ENCODE assay signal across 4 cellular contexts in the genomic region with DNA sequence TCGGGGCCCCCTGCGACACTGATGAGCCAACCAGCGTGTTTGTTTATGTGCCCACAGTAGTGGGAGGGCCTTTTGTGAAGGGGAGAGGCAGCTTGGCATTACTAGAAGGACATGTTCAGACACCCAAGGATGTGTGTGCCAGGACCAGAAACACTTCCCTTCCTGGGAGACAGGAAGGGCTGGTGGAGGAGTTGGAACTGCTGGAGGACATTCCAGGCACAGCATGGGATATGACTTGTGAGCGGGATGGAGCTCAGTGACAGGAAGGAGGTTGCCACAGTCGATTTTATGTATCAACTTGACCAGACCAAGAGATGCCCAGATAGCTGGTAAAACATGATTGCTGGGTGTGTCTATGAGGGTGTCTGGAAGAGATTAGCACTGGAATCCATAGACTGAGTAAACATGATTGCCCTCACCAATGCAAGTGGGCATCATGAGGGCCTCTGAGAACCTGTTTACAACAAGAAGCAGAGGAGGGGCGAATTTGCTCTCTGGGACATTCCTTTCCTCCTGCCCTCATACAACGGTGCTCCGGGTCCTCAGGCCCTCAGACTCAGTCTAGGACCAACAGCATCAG.
TF ChIP-seq lines count a peak whose summit lies in the region.

No MANE protein-coding gene starts in this region.

TF ChIP-seq in SK-N-SH, 30 proteins besides CTCF, POLR2A, EP300 and RAD21 (continues in another document):
- TF ChIP-seq GABPA (IDR thresholded peaks at IDR 0.05; ENCODE audit: low read depth) (no peak), NRF1 (IDR thresholded peaks at IDR 0.05; ENCODE audit: low read depth, low read length) (no peak), SIN3A (IDR thresholded peaks at IDR 0.05; ENCODE audit: borderline replicate concordance, low read depth, low read length) (no peak), IRF3 (IDR thresholded peaks at IDR 0.05; ENCODE audit: low read depth, low read length) (no peak), GATA2 (CRISPR knock-in tag; IDR thresholded peaks at IDR 0.05) (no peak), NFIC (IDR thresholded peaks at IDR 0.05; ENCODE audit: borderline replicate concordance) (no peak), POLR2AphosphoS5 (IDR thresholded peaks at IDR 0.05; ENCODE audit: low read depth, low read length) (no peak), SMC3 (IDR thresholded peaks at IDR 0.05; ENCODE audit: low read depth, low read length) (no peak), ELF1 (IDR thresholded peaks at IDR 0.05) (no peak), FOSL2 (IDR thresholded peaks at IDR 0.05; ENCODE audit: borderline replicate concordance, low read depth) (no peak), RCOR1 (IDR thresholded peaks at IDR 0.05; ENCODE audit: low read length) (no peak), TCF12 (IDR thresholded peaks at IDR 0.05) (no peak)
- TF ChIP-seq, protein P1, sequence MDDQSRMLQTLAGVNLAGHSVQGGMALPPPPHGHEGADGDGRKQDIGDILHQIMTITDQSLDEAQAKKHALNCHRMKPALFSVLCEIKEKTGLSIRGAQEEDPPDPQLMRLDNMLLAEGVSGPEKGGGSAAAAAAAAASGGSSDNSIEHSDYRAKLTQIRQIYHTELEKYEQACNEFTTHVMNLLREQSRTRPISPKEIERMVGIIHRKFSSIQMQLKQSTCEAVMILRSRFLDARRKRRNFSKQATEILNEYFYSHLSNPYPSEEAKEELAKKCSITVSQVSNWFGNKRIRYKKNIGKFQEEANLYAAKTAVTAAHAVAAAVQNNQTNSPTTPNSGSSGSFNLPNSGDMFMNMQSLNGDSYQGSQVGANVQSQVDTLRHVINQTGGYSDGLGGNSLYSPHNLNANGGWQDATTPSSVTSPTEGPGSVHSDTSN (IDR thresholded peaks at IDR 0.05): no peak

TF ChIP-seq in SK-N-SH treated with all-trans-retinoic acid at 6 μM for 48 hours, 23 proteins besides CTCF, POLR2A, EP300 and RAD21:
- TF ChIP-seq BACH2 (CRISPR knock-in tag; IDR thresholded peaks at IDR 0.05; ENCODE audit: borderline replicate concordance): no peak
- no peak for TF ChIP-seq ZNF8 (CRISPR knock-in tag; IDR thresholded peaks at IDR 0.05)
- TF ChIP-seq ZFP3 (CRISPR knock-in tag; IDR thresholded peaks at IDR 0.05): no peak
- TF ChIP-seq, protein P2, sequence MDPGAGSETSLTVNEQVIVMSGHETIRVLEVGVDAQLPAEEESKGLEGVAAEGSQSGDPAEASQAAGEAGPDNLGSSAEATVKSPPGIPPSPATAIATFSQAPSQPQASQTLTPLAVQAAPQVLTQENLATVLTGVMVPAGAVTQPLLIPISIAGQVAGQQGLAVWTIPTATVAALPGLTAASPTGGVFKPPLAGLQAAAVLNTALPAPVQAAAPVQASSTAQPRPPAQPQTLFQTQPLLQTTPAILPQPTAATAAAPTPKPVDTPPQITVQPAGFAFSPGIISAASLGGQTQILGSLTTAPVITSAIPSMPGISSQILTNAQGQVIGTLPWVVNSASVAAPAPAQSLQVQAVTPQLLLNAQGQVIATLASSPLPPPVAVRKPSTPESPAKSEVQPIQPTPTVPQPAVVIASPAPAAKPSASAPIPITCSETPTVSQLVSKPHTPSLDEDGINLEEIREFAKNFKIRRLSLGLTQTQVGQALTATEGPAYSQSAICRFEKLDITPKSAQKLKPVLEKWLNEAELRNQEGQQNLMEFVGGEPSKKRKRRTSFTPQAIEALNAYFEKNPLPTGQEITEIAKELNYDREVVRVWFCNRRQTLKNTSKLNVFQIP (CRISPR knock-in tag; IDR thresholded peaks at IDR 0.05; ENCODE audit: borderline replicate concordance, low read depth): no peak
- TF ChIP-seq TCF4 (CRISPR knock-in tag; IDR thresholded peaks at IDR 0.05; ENCODE audit: borderline replicate concordance): no peak
- TF ChIP-seq ESRRG (CRISPR knock-in tag; IDR thresholded peaks at IDR 0.05): no peak
- no peak for TF ChIP-seq ARNTL (CRISPR knock-in tag; IDR thresholded peaks at IDR 0.05; ENCODE audit: borderline replicate concordance, low read depth)

TF ChIP-seq in HEK293, 187 proteins besides CTCF, POLR2A, EP300 and RAD21:
- TF ChIP-seq ZNF692 (tag by site-specific recombination; IDR thresholded peaks at IDR 0.05) (no peak), ZIC2 (tag by site-specific recombination; IDR thresholded peaks at IDR 0.05) (peak; percentile 29; the same call in 1 of the 2 replicates)
TF ChIP-seq in HEK293: peak in this region for 1.

TF ChIP-seq in H1, 55 proteins besides CTCF, POLR2A, EP300 and RAD21:
- TF ChIP-seq RXRA (IDR thresholded peaks at IDR 0.05; ENCODE audit: insufficient read depth, low read depth, low read length): no peak
- peak; percentile 82 for TF ChIP-seq TEAD4 (IDR thresholded peaks at IDR 0.05; ENCODE audit: low read depth, low read length)
- TF ChIP-seq KDM5A (IDR thresholded peaks at IDR 0.05; ENCODE audit: low read length): no peak
- TF ChIP-seq GTF2F1 (IDR thresholded peaks at IDR 0.05; ENCODE audit: borderline replicate concordance, low read depth, low read length): no peak
